ENCODE assay signal across 8 cellular contexts in the genomic region with DNA sequence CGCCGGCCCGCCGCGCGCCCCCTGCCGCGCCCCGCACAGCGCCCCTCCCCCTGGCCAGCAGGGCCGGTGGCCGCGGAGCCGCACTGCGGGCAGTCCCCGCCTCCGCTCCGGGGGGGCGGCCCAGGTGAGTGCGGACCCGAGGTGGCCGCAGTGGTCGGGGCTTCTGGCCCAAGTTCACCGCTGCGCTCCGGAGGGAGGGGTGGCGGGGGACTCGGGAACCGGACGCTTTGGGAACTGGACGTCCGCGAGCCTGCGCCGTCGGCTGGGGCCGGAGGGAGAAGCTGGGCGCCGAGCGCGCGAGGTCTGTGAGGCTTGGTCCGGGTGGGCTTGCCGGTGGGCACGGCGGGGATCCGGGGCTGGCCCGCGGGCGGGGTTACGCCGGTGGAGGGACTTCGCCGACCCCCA. TPM values are rescaled to one million over a fixed set of nuclear protein-coding genes. Genes with fewer than 3 reads are reported as not detected.
DNase-seq lines count a peak whose midpoint lies in the region; ATAC-seq and TF ChIP-seq lines count a peak whose summit lies in the region.

No MANE protein-coding gene starts in this region.

- H3K4me3 ChIP-seq in Jurkat, Clone E6-1 (ENCODE audit: low read length) = peak overlapping the region; percentile 81

- H3K9ac ChIP-seq in ES-I3 (ENCODE audit: low read depth, low read length) = peak overlapping the region; percentile 97

- H3K27ac Mint-ChIP-seq in nephron = no peak overlapping the region

- no peaks in the 10 kb centered on the region for H3K9me3 Mint-ChIP-seq in nephron

- no peak for TF ChIP-seq CTCF in nephron (IDR thresholded peaks at IDR 0.05; ENCODE audit: unreplicated experiment in 3 of 3)

- no peak for TF ChIP-seq POLR2A in GM18505 (IDR thresholded peaks at IDR 0.05; ENCODE audit: borderline replicate concordance, extremely low read depth, insufficient read depth, insufficient read length)

- intact Hi-C loops in posterior vena cava (cut with DNase I) = loop anchor here (2.0 to 10.0 kb wide), 6 partner anchors 154 to 509 kb away; a partner anchor contains a TSS

- peak overlapping the region; percentile 72 to 80 (median 73) for H3K4me3 Mint-ChIP-seq in nephron

- H3K9me3 ChIP-seq in ES-I3 (ENCODE audit: control insufficient read depth, insufficient read depth, low read length) = no peaks in the 10 kb centered on the region

- no peaks in the 10 kb centered on the region for H3K36me3 Mint-ChIP-seq in nephron (ENCODE audit: low read depth)

- peaks cover 52% of the 10 kb centered on the region for H3K4me1 Mint-ChIP-seq in nephron

- DNase-seq in Jurkat, Clone E6-1 (ENCODE audit: low read depth, low spot score) = no peak
- DNase-seq in ecto neural progenitor cell (ENCODE audit: low spot score) (peak; percentile 63), DMS153 treated with DMSO at 0.1 percent for 48 hours (lab: John Stamatoyannopoulos, UW; ENCODE audit: unreplicated experiment) (no peak), posterior vena cava (ENCODE audit: low spot score) (no peak), activated gamma-delta T cell (lab: John Stamatoyannopoulos, UW) (no peak)

- no peaks in the 10 kb centered on the region for H3K36me3 ChIP-seq in ES-I3 (ENCODE audit: insufficient read depth, low read length)

- H3K27me3 Mint-ChIP-seq in nephron (ENCODE audit: low read depth) = peaks cover 31% of the 10 kb centered on the region

- no peak for ATAC-seq in GM18505 (IDR thresholded peaks at IDR 0.05; ENCODE audit: unreplicated experiment)

- H3K4me1 ChIP-seq in ES-I3 (ENCODE audit: insufficient read depth, low read length) = peaks cover 7% of the 10 kb centered on the region

RNA-seq across cellular contexts. Expression of a gene that starts 0.6 kb away (rescaled TPM):
- 31.2 TPM for polyA plus RNA-seq in Jurkat, Clone E6-1 (2012; ENCODE audit: insufficient read depth, insufficient read length)
- 10 to 100 TPM; 52.3 to 74.8 TPM for total RNA-seq in posterior vena cava
